8 cellular contexts compared by ENCODE assay signal in the genomic region with DNA sequence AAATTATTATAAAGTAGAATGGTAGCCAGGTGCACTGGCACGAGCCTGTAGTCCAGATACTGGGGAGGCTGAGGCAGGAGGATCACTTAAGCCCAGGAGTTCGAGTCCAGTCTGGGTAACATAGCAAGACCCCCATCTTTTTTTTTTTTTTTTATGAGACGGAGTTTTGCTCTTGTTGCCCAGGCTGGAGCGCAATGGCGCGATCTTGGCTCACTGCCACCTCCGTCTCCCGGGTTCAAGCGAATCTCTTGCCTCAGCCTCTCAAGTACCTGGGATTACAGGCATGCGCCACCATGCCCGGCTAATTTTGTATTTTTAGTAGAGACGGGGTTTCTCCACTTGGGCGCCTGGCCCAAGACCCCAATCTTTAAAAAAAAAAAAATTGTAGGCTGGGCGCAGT. TPM values are rescaled to one million over a fixed set of nuclear protein-coding genes. Genes with fewer than 3 reads are reported as not detected.
"Had no signal": no experiment of that assay in that cellular context is flagged by ENCODE, and none has a peak within 500 bp of the region (broad histone marks: within the 10 kb centered on the region; RNA-seq: fewer than 3 reads in every experiment).

No MANE protein-coding gene starts in this region.

RNA-seq across cellular contexts. Expression of gene CKM, which starts 10.4 kb away (rescaled TPM):
- total RNA-seq: LHCN-M2, MCF 10A, NCI-H460, OCI-LY7, PC-9, SK-MEL-5 had no signal

RNA-seq across cellular contexts. Expression of gene KLC3, which starts 28.3 kb away (rescaled TPM):
- total RNA-seq: LHCN-M2, OCI-LY7, Right ventricle myocardium inferior, SJCRH30 had no signal
